ENCODE assay signal across 27 cellular contexts in the genomic region with DNA sequence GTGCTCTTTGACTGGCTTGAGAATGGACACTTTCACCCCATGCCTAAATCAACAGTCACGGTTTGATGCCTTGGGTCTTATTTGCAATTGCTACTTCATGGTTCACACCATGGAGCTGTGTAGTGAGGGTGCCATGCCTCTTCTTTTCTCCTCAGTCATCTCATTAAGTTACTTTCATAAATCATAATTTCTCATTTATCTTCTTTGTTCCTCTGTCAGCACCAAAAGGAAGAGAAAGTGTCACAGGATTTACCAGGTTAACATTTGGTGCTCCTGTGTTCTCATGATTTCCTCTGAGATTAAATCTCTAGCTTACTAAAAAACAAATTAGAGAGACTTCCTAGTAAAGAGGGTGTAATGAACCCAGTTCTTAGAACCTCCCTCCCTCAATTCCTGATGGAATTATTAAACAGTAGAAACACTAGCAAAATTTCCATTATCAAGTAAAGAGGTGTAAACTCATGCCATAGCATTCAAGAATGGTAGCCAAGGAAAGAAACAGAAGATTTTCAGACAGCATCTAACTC.
"Had no signal": no experiment of that assay in that cellular context is flagged by ENCODE, and none has a peak within 500 bp of the region (broad histone marks: within the 10 kb centered on the region; RNA-seq: fewer than 3 reads in every experiment).

No MANE protein-coding gene starts in this region.

- H3K36me3 ChIP-seq: adrenal gland, esophagus squamous epithelium, gastroesophageal sphincter had no signal

- H3K27me3 ChIP-seq: body of pancreas had no signal

- DNase-seq: activated CD4-positive, alpha-beta memory T cell treated with anti-CD3 and anti-CD28 coated beads for 36 hours; activated CD4-positive, alpha-beta T cell treated with anti-CD3 and anti-CD28 coated beads for 36 hours; activated CD4-positive, alpha-beta T cell treated with anti-CD3 and anti-CD28 coated beads, Interleukin-2, amount 10 ng/mL, durations not matched to agents 24 days and 14 days; activated CD4-positive, CD25-positive, alpha-beta regulatory T cell; activated CD4-positive, CD25-positive, alpha-beta regulatory T cell treated with anti-CD3 and anti-CD28 coated beads, Interleukin-2, amount 50 U/mL, for 72 hours; activated CD8-positive, alpha-beta memory T cell treated with anti-CD3 and anti-CD28 coated beads, Interleukin-2, amount 10 ng/mL, durations not matched to agents 7 days and 5 days; activated CD8-positive, alpha-beta memory T cell treated with anti-CD3 and anti-CD28 coated beads, Interleukin-2, amount 50 U/mL, for 4 hours; activated CD8-positive, alpha-beta T cell treated with anti-CD3 and anti-CD28 coated beads, Interleukin-2, amount 10 ng/mL, durations not matched to agents 7 days and 5 days; activated effector memory CD4-positive, alpha-beta T cell treated with anti-CD3 and anti-CD28 coated beads, Interleukin-2, amount 50 U/mL, for 16 hours; activated naive CD4-positive, alpha-beta T cell treated with anti-CD3 and anti-CD28 coated beads for 36 hours; activated naive CD8-positive, alpha-beta T cell treated with anti-CD3 and anti-CD28 coated beads for 36 hours; activated naive CD8-positive, alpha-beta T cell treated with anti-CD3 and anti-CD28 coated beads, Interleukin-2, amount 50 U/mL, for 24 hours; activated T-cell treated with anti-CD3 and anti-CD28 coated beads, Interleukin-2, amount 50 U/mL, for 1 hour; activated T-cell treated with anti-CD3 and anti-CD28 coated beads, Interleukin-2, amount 50 U/mL, for 48 hours; amygdala; aorta; body of pancreas; caudate nucleus; effector CD8-positive, alpha-beta T cell; esophagus squamous epithelium; foreskin melanocyte; SW 1271; T-cell; T1000 had no signal

- ATAC-seq: activated CD4-positive, alpha-beta T cell treated with anti-CD3 and anti-CD28 coated beads for 36 hours; activated CD8-positive, alpha-beta memory T cell treated with anti-CD3 and anti-CD28 coated beads, Interleukin-2, amount 10 ng/mL, durations not matched to agents 7 days and 5 days; activated CD8-positive, alpha-beta T cell treated with anti-CD3 and anti-CD28 coated beads, Interleukin-2, amount 10 ng/mL, durations not matched to agents 7 days and 5 days; activated naive CD8-positive, alpha-beta T cell treated with anti-CD3 and anti-CD28 coated beads, Interleukin-2, amount 50 U/mL, for 24 hours; body of pancreas; gastroesophageal sphincter; T-cell had no signal

- H3K9me3 ChIP-seq: adrenal gland, body of pancreas, esophagus squamous epithelium, gastroesophageal sphincter had no signal

- H3K4me3 ChIP-seq: adrenal gland, body of pancreas, esophagus squamous epithelium, gastroesophageal sphincter had no signal

- H3K27ac ChIP-seq: body of pancreas, epithelial cell of prostate, esophagus squamous epithelium, gastroesophageal sphincter had no signal

- H3K4me1 ChIP-seq: adrenal gland, body of pancreas had no signal
